13 cellular contexts compared by ENCODE assay signal in the genomic region with DNA sequence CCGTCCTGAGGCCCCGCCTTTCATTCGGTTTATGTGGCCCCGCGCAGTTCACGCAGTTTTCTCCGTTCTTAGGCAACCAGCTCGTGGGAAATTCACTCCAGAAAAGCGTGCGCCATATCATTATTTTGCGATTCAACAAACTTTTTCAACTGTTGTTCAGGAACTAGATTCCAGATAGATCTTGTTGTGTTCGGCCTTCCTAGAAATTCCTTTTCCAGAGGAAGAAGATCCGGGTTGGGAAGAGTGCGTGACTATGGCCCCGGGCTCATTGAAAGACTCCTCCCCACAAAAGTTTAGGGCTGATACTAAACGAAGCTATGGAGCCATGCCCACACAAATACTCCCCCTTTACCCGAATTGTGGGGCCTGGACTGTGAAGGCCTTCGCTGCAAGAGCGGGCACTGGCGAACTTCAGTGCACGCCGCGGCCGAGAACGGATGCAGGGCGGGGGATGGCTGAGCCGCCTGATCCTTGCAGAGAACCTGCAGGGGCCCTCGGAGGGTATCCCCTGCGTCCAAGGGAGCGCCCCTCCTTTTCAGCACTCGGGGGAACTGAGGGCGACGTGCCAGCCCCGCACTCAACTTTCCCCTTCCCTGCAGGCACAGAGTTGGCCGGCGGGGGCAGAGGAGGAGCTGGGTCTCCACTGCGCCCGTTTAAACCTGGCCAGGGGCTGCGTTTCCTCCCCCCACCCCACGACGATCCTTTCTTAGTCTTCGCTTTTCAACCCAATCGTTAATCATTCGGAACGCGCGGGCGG. TPM values are rescaled to one million over a fixed set of nuclear protein-coding genes. Genes with fewer than 3 reads are reported as not detected.
A peak's percentile ranks its signal among the peaks of the same experiment; 100 is the strongest.
DNase-seq lines count a peak whose midpoint lies in the region; ATAC-seq, FAIRE-seq and TF ChIP-seq lines count a peak whose summit lies in the region.
"Had no signal": no experiment of that assay in that cellular context is flagged by ENCODE, and none has a peak within 500 bp of the region (broad histone marks: within the 10 kb centered on the region; RNA-seq: fewer than 3 reads in every experiment).

No MANE protein-coding gene starts in this region.

- POLR2A ChIA-PET in naive thymus-derived CD8-positive, alpha-beta T cell (lab: Charles Lee) = no interaction called here

- H3K9me3 Mint-ChIP-seq in astrocyte (ENCODE audit: unreplicated experiment) = peaks cover 19% of the 10 kb centered on the region
- peaks cover 0 to 37% (median 9%) of the 10 kb centered on the region in 9 donors for H3K9me3 Mint-ChIP-seq in naive thymus-derived CD8-positive, alpha-beta T cell
- H3K9me3 Mint-ChIP-seq: stimulated activated effector memory CD8-positive, alpha-beta T cell treated with anti-CD3 and anti-CD28 coated beads, Interleukin-12 subunit alpha, Interleukin-12 subunit beta, amount 100 ng/mL, for 72 hours had no signal

- H3K4me1 ChIP-seq in cardiac muscle cell (ENCODE audit: low read depth) (no peaks in the 10 kb centered on the region), astrocyte (ENCODE audit: insufficient read depth, low read length) (no peaks in the 10 kb centered on the region), upper lobe of left lung (peaks cover 12 to 40% (median 15%) of the 10 kb centered on the region in 4 donors)
- H3K4me1 ChIP-seq: prostate gland had no signal

- H3K36me3 ChIP-seq in cardiac muscle cell = no peaks in the 10 kb centered on the region
- H3K36me3 ChIP-seq in astrocyte (ENCODE audit: insufficient read depth, low read length) = no peaks in the 10 kb centered on the region
- H3K36me3 ChIP-seq in upper lobe of left lung = no peaks in the 10 kb centered on the region
- H3K36me3 ChIP-seq: prostate gland had no signal

- H3K9ac ChIP-seq in astrocyte (ENCODE audit: low read length) = no peak overlapping the region

- H3K27ac ChIP-seq in cardiac muscle cell = no peak overlapping the region
- H3K27ac ChIP-seq in astrocyte (ENCODE audit: low read depth, low read length) = no peak overlapping the region
- H3K27ac ChIP-seq in upper lobe of left lung = no peak overlapping the region
- H3K27ac ChIP-seq: prostate gland had no signal

- no peaks in the 10 kb centered on the region for H3K79me2 ChIP-seq in astrocyte (ENCODE audit: insufficient read depth, low read length)

- peaks cover 100% of the 10 kb centered on the region for H3K27me3 ChIP-seq in cardiac muscle cell
- H3K27me3 ChIP-seq in astrocyte (ENCODE audit: insufficient read depth, low read length) = peaks cover 66% of the 10 kb centered on the region
- H3K27me3 ChIP-seq in upper lobe of left lung = peaks cover 0 to 86% (median 44%) of the 10 kb centered on the region in 4 donors

- H3K9me3 ChIP-seq in cardiac muscle cell (ENCODE audit: low read depth) (no peaks in the 10 kb centered on the region), astrocyte (ENCODE audit: insufficient read depth, low read depth, low read length) (no peaks in the 10 kb centered on the region), upper lobe of left lung (no peaks in the 10 kb centered on the region)
- H3K9me3 ChIP-seq: prostate gland had no signal

- no peak for TF ChIP-seq CTCF in cardiac muscle cell (IDR thresholded peaks at IDR 0.05; ENCODE audit: low read depth, low read length)
- no peak for TF ChIP-seq CTCF in astrocyte (IDR thresholded peaks at IDR 0.05; ENCODE audit: insufficient read depth, low read depth, low read length)
- no peak for TF ChIP-seq CTCF in upper lobe of left lung (IDR thresholded peaks at IDR 0.05)

- H3K4me3 ChIP-seq in cardiac muscle cell = peak overlapping the region; percentile 33
- H3K4me3 ChIP-seq in astrocyte (ENCODE audit: insufficient read depth, low read depth, low read length) = peak overlapping the region; percentile 33
- peak overlapping the region in 3 of 4 donors; percentile 29 to 41 (median 32) for H3K4me3 ChIP-seq in upper lobe of left lung

- no peaks in the 10 kb centered on the region for H3K4me1 Mint-ChIP-seq in astrocyte (ENCODE audit: low read depth, unreplicated experiment)
- H3K4me1 Mint-ChIP-seq in naive thymus-derived CD8-positive, alpha-beta T cell = peaks cover 4 to 20% (median 18%) of the 10 kb centered on the region in 4 donors

- no peak for TF ChIP-seq POLR2A in upper lobe of left lung (IDR thresholded peaks at IDR 0.05)

- TF ChIP-seq EP300 in upper lobe of left lung (IDR thresholded peaks at IDR 0.05) = no peak

- FAIRE-seq in astrocyte (lab: Jason Lieb, UNC) = no peak

- ATAC-seq in left cardiac atrium (no peak), upper lobe of left lung (ENCODE audit: low FRiP score in 2 of 2) (no peak), HG03432 (IDR thresholded peaks at IDR 0.05; ENCODE audit: unreplicated experiment) (no peak)
- ATAC-seq in naive thymus-derived CD8-positive, alpha-beta T cell = peak; percentile 9 to 28

- DNase-seq in cardiac muscle cell (ENCODE audit: low read depth in 1 of 2, low spot score in 1 of 2) (no peak), left cardiac atrium (no peak), astrocyte (ENCODE audit: low read depth) (no peak), upper lobe of left lung (peak in 1 of 2 donors; percentile 48), ureter (ENCODE audit: low spot score) (no peak)
- peak in 2 of 10 donors; percentile 2 to 14 for DNase-seq in naive thymus-derived CD8-positive, alpha-beta T cell
- no peak for DNase-seq in effector CD4-positive, alpha-beta T cell
- DNase-seq: amniotic stem cell, NCI-H524 treated with DMSO at 0.1 percent for 48 hours had no signal

- peak overlapping the region; percentile 66 for H2AFZ ChIP-seq in astrocyte (ENCODE audit: low read depth, low read length)

- H3K4me3 Mint-ChIP-seq in astrocyte (ENCODE audit: unreplicated experiment) = no peak overlapping the region
- peak overlapping the region; percentile 42 to 80 (median 64) for H3K4me3 Mint-ChIP-seq in naive thymus-derived CD8-positive, alpha-beta T cell
- H3K4me3 Mint-ChIP-seq: stimulated activated effector memory CD8-positive, alpha-beta T cell treated with anti-CD3 and anti-CD28 coated beads, Interleukin-12 subunit alpha, Interleukin-12 subunit beta, amount 100 ng/mL, for 72 hours had no signal

- 6 to 9% methylated on average over 27 to 43 of the region's 48 CpGs for WGBS in upper lobe of left lung, 2 donors

- H3K27me3 Mint-ChIP-seq in astrocyte (ENCODE audit: low read depth, unreplicated experiment) = peaks cover 67% of the 10 kb centered on the region
- H3K27me3 Mint-ChIP-seq in naive thymus-derived CD8-positive, alpha-beta T cell = peaks cover 28 to 65% (median 58%) of the 10 kb centered on the region in 5 donors

- H3K27ac Mint-ChIP-seq in astrocyte (ENCODE audit: unreplicated experiment) = peak overlapping the region; percentile 84
- H3K27ac Mint-ChIP-seq in naive thymus-derived CD8-positive, alpha-beta T cell = peak overlapping the region in 1 of 10 donors; percentile 85
- H3K27ac Mint-ChIP-seq: stimulated activated effector memory CD8-positive, alpha-beta T cell treated with anti-CD3 and anti-CD28 coated beads, Interleukin-12 subunit alpha, Interleukin-12 subunit beta, amount 100 ng/mL, for 72 hours had no signal

- peak overlapping the region; percentile 78 for H3K4me2 ChIP-seq in astrocyte (ENCODE audit: low read length)

- intact Hi-C loops in left cardiac atrium (cut with DNase I) = no loop called here

- H4K20me1 ChIP-seq in astrocyte (ENCODE audit: insufficient read depth, low read length) = no peaks in the 10 kb centered on the region

- H3K36me3 Mint-ChIP-seq in astrocyte (ENCODE audit: low read depth, unreplicated experiment) = peaks cover 1% of the 10 kb centered on the region
- H3K36me3 Mint-ChIP-seq in naive thymus-derived CD8-positive, alpha-beta T cell = peaks cover 11 to 15% (median 13%) of the 10 kb centered on the region in 3 donors

RNA-seq across cellular contexts. Expression of gene SOX1, which starts 0.9 kb away (rescaled TPM):
- not detected in 2 replicates for total RNA-seq in cardiac muscle cell
- polyA plus RNA-seq in cardiac muscle cell = not detected in 2 replicates
- not detected for total RNA-seq in left cardiac atrium
- total RNA-seq in astrocyte = not detected in 2 replicates
- not detected for total RNA-seq in naive thymus-derived CD8-positive, alpha-beta T cell
- not detected for polyA plus RNA-seq in naive thymus-derived CD8-positive, alpha-beta T cell
- not detected for total RNA-seq in upper lobe of left lung
- total RNA-seq in ureter = not detected
- total RNA-seq: fibroblast of villous mesenchyme had no signal

Comparison
In these comparisons a context has a peak if more than half of its experiments do, and no peak if none do; other contexts are left out.
1. ATAC-seq: peak in naive thymus-derived CD8-positive, alpha-beta T cell (2 of 2); none in left cardiac atrium (0 of 2), upper lobe of left lung (0 of 2) and HG03432 (single experiment).
2. Peak in every context shown above with its lines, with median percentiles within 50 percentile points of each other: H3K4me3 ChIP-seq.